Comparison of ENCODE assay signal across 11 cellular contexts in genomic region chr13:39282400-39282972, GRCh38.
DNase-seq lines count a peak whose midpoint lies in the region; ATAC-seq and TF ChIP-seq lines count a peak whose summit lies in the region.
"Had no signal": no experiment of that assay in that cellular context is flagged by ENCODE, and none has a peak within 500 bp of the region (broad histone marks: within the 10 kb centered on the region; RNA-seq: fewer than 3 reads in every experiment).

No MANE protein-coding gene starts in this region.

- DNase-seq in GM06990 (ENCODE audit: extremely low read depth, insufficient read length) (peak; percentile 20), ascending aorta (ENCODE audit: low spot score in 2 of 2) (no peak), Ammon's horn (ENCODE audit: low spot score) (no peak), T-helper 1 cell (no peak)
- DNase-seq in NK-92 treated with Interleukin-12 subunit alpha and Interleukin-12 subunit beta, amount 100 ng/mL, for 24 hours (lab: John Stamatoyannopoulos, UW), result no peak
- DNase-seq: activated CD4-positive, alpha-beta T cell treated with anti-CD3 and anti-CD28 coated beads, Interleukin-2, amount 50 U/mL, for 1 hour; NCI-H2081 treated with DMSO at 0.1 percent for 48 hours; Right ventricle myocardium superior had no signal

- ATAC-seq in GM19324 (IDR thresholded peaks at IDR 0.05; ENCODE audit: low FRiP score, unreplicated experiment) (peak; percentile 84), HG02763 (IDR thresholded peaks at IDR 0.05; ENCODE audit: unreplicated experiment) (peak; percentile 99), HG03521 (IDR thresholded peaks at IDR 0.05; ENCODE audit: unreplicated experiment) (peak; percentile 70)

- no peak for TF ChIP-seq CTCF in GM06990 (IDR thresholded peaks at IDR 0.05; ENCODE audit: insufficient read depth, low read length, poor library complexity, severe bottlenecking)
- no peak for TF ChIP-seq CTCF in ascending aorta (IDR thresholded peaks at IDR 0.05)

- intact Hi-C loops in ascending aorta (cut with DNase I), result no loop called here

- H3K4me1 ChIP-seq in ascending aorta, result no peaks in the 10 kb centered on the region

- no peak overlapping the region for H3K27ac ChIP-seq in ascending aorta

- H3K4me3 ChIP-seq in GM06990 (replicated peaks; ENCODE audit: low read depth, low read length) (no peak overlapping the region), ascending aorta (no peak overlapping the region)

- H3K9me3 ChIP-seq in ascending aorta, result peaks cover 0 to 8% of the 10 kb centered on the region in 2 donors

- no peaks in the 10 kb centered on the region for H3K36me3 ChIP-seq in GM06990 (ENCODE audit: control insufficient read depth, insufficient read depth, low read length)
- H3K36me3 ChIP-seq in ascending aorta, result no peaks in the 10 kb centered on the region

- H3K27me3 ChIP-seq in GM06990 (replicated peaks; ENCODE audit: control insufficient read depth, insufficient read depth, low read length), result no peaks in the 10 kb centered on the region; the same call in 1 of the 2 replicates
- H3K27me3 ChIP-seq in ascending aorta, result no peaks in the 10 kb centered on the region
